Comparison of ENCODE assay signal across 28 cellular contexts in the genomic region with DNA sequence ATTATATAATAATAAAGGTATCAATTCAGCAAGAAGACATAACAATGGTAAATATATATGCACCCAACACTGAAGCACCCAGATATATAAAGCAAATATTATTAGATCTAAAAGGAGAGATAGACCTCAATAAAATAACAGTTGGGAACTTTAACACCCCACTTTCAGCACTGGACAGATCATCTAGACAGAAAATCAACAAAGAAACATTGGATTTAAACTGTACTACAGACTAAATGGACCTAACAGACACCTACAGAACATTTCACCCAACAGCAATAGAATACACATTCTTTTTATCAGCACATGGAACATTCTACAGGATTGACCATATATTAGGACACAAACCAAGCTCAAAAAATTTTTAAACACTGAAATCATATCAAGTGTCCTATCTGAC.
DNase-seq lines count a peak whose midpoint lies in the region; ATAC-seq, FAIRE-seq and TF ChIP-seq lines count a peak whose summit lies in the region.
"Had no signal": no experiment of that assay in that cellular context is flagged by ENCODE, and none has a peak within 500 bp of the region (broad histone marks: within the 10 kb centered on the region; RNA-seq: fewer than 3 reads in every experiment).

No MANE protein-coding gene starts in this region.

- no peaks in the 10 kb centered on the region for H3K79me2 ChIP-seq in HepG2 (ENCODE audit: insufficient read depth, low read length)

- H3K27me3 Mint-ChIP-seq in central memory CD8-positive, alpha-beta T cell = no peaks in the 10 kb centered on the region
- H3K27me3 Mint-ChIP-seq in activated T-helper 17 cell treated with anti-CD3 and anti-CD28 coated beads, Interleukin-2, amount 50 U/mL, for 72 hours = no peaks in the 10 kb centered on the region
- H3K27me3 Mint-ChIP-seq: CD4-positive, CD25-positive, alpha-beta regulatory T cell had no signal

- H3K9me3 ChIP-seq in HepG2 (ENCODE audit: low read length) (peaks cover 12% of the 10 kb centered on the region; the same call in 1 of the 2 replicates), right lobe of liver (peaks cover 0 to 5% (median 2%) of the 10 kb centered on the region in 4 donors), HEK293 (ENCODE audit: control insufficient read depth, insufficient read depth, low read depth, low read length) (no peaks in the 10 kb centered on the region)
- H3K9me3 ChIP-seq: BE2C had no signal

- TF ChIP-seq CTCF in HepG2 (CRISPR knock-in tag; IDR thresholded peaks at IDR 0.05) (no peak), right lobe of liver (IDR thresholded peaks at IDR 0.05) (no peak), HEK293 (tag by site-specific recombination; IDR thresholded peaks at IDR 0.05) (no peak)

- peaks cover 6% of the 10 kb centered on the region for H3K4me1 Mint-ChIP-seq in central memory CD8-positive, alpha-beta T cell
- H3K4me1 Mint-ChIP-seq in activated T-helper 17 cell treated with anti-CD3 and anti-CD28 coated beads, Interleukin-2, amount 50 U/mL, for 72 hours = peaks cover 4% of the 10 kb centered on the region
- H3K4me1 Mint-ChIP-seq: CD14-positive monocyte; CD4-positive, CD25-positive, alpha-beta regulatory T cell had no signal

- TF ChIP-seq RAD21 in HepG2 (CRISPR knock-in tag; IDR thresholded peaks at IDR 0.05) = no peak

- H3K4me3 Mint-ChIP-seq in central memory CD8-positive, alpha-beta T cell = peak overlapping the region; percentile 6
- H3K4me3 Mint-ChIP-seq in activated T-helper 17 cell treated with anti-CD3 and anti-CD28 coated beads, Interleukin-2, amount 50 U/mL, for 72 hours = no peak overlapping the region
- H3K4me3 Mint-ChIP-seq: CD14-positive monocyte; CD4-positive, alpha-beta memory T cell; CD4-positive, CD25-positive, alpha-beta regulatory T cell; CD8-positive, alpha-beta memory T cell had no signal

- H3K9me3 Mint-ChIP-seq in central memory CD8-positive, alpha-beta T cell = peaks cover 34% of the 10 kb centered on the region
- peaks cover 22% of the 10 kb centered on the region for H3K9me3 Mint-ChIP-seq in activated T-helper 17 cell treated with anti-CD3 and anti-CD28 coated beads, Interleukin-2, amount 50 U/mL, for 72 hours

- BruUV-seq in HepG2 (replicated peaks; lab: Mats Ljungman, UMichigan) = no TSS peak

- no peak for DNase-seq in HepG2 (ENCODE audit: low spot score)
- DNase-seq in right lobe of liver = no peak
- DNase-seq in central memory CD8-positive, alpha-beta T cell (ENCODE audit: low spot score in 2 of 2) = no peak
- DNase-seq: ACHN; BE2C; C1 segment of cervical spinal cord; CD4-positive, alpha-beta memory T cell; CD4-positive, CD25-positive, alpha-beta regulatory T cell; CD8-positive, alpha-beta memory T cell; COR-L47; DMS 273 treated with DMSO at 0.1 percent for 48 hours; DMS153; DMS53; DMS79; DND-41; EL; GDM1 had no signal

- TF ChIP-seq EP300 in HepG2 (IDR thresholded peaks at IDR 0.05; ENCODE audit: low read depth in 2 of 2, low read length in 2 of 2) (no peak), HepG2 (CRISPR knock-in tag; IDR thresholded peaks at IDR 0.05; ENCODE audit: borderline replicate concordance) (no peak)

- no peak overlapping the region for H3K27ac Mint-ChIP-seq in central memory CD8-positive, alpha-beta T cell (ENCODE audit: low read depth)
- H3K27ac Mint-ChIP-seq in activated T-helper 17 cell treated with anti-CD3 and anti-CD28 coated beads, Interleukin-2, amount 50 U/mL, for 72 hours = no peak overlapping the region
- H3K27ac Mint-ChIP-seq: CD4-positive, alpha-beta memory T cell; CD4-positive, CD25-positive, alpha-beta regulatory T cell; CD8-positive, alpha-beta memory T cell had no signal

- H3K27me3 ChIP-seq in HepG2 (ENCODE audit: control insufficient read depth in 1 of 2, insufficient read depth in 2 of 2, low read length in 2 of 2) = no peaks in the 10 kb centered on the region
- no peaks in the 10 kb centered on the region for H3K27me3 ChIP-seq in right lobe of liver
- H3K27me3 ChIP-seq: BE2C, BLaER1 had no signal

- in situ Hi-C loops in HepG2 (cut with HindIII; ENCODE audit: extremely low pct_ligation_motif_present, low pct_unique_long_range_greater_than_20kb) = no loop called here

- H3K36me3 Mint-ChIP-seq in central memory CD8-positive, alpha-beta T cell (ENCODE audit: insufficient read depth) = peaks cover 3% of the 10 kb centered on the region
- no peaks in the 10 kb centered on the region for H3K36me3 Mint-ChIP-seq in activated T-helper 17 cell treated with anti-CD3 and anti-CD28 coated beads, Interleukin-2, amount 50 U/mL, for 72 hours (ENCODE audit: low read depth)

- POLR2A ChIA-PET in HepG2 (lab: Yijun Ruan, JAX) = no interaction called here
- POLR2A ChIA-PET in HEK293 (lab: Yijun Ruan, JAX) = no interaction called here

- H3K36me3 ChIP-seq in HepG2 (replicated peaks in 1 of 2; ENCODE audit: control insufficient read depth in 1 of 2, insufficient read depth in 2 of 2, low read length in 2 of 2) (no peaks in the 10 kb centered on the region), right lobe of liver (no peaks in the 10 kb centered on the region), HEK293 (ENCODE audit: control insufficient read depth in 2 of 2, insufficient read depth in 1 of 2, low read length in 2 of 2) (peaks cover 0 to 20% of the 10 kb centered on the region in 2 experiments; a peak in 1 of 3 replicates)
- H3K36me3 ChIP-seq: BE2C, BLaER1 had no signal

- H3K9ac ChIP-seq in HepG2 (ENCODE audit: insufficient read depth, low read depth, low read length) = no peak overlapping the region
- H3K9ac ChIP-seq: BLaER1 had no signal

- H4K20me1 ChIP-seq in HepG2 (ENCODE audit: insufficient read depth, low read length) = no peaks in the 10 kb centered on the region
- H4K20me1 ChIP-seq: BLaER1 had no signal

- CTCF ChIA-PET in HepG2 (lab: Yijun Ruan, JAX; ENCODE audit: low intra/inter-chr PET ratio, low total read pairs) (no interaction called here), HEK293 (lab: Yijun Ruan, JAX) (interaction anchor here (2.7 kb wide), 1 partner anchor 11 kb away, joined by 13 read pairs; no protein-coding TSS in a partner anchor)

- no peak overlapping the region for H3K27ac ChIP-seq in HepG2 (ENCODE audit: extremely low read length, insufficient read depth, low read length)
- no peak overlapping the region for H3K27ac ChIP-seq in right lobe of liver
- no peak overlapping the region for H3K27ac ChIP-seq in HEK293 (ENCODE audit: extremely low read depth, low read depth, low read length)
- H3K27ac ChIP-seq: 22Rv1, BLaER1 had no signal

- no peak overlapping the region for H2AFZ ChIP-seq in HepG2 (ENCODE audit: low read length)

- ATAC-seq in HepG2 = no peak
- ATAC-seq in right lobe of liver = no peak
- ATAC-seq in central memory CD8-positive, alpha-beta T cell (replicated peaks; ENCODE audit: extremely low read depth, poor library complexity, severe bottlenecking) = no peak
- no peak for ATAC-seq in GM21528 (IDR thresholded peaks at IDR 0.05; ENCODE audit: low FRiP score, unreplicated experiment)
- no peak for ATAC-seq in activated T-helper 17 cell treated with anti-CD3 and anti-CD28 coated beads, Interleukin-2, amount 50 U/mL, for 72 hours (replicated peaks)
- ATAC-seq in GM21529 (IDR thresholded peaks at IDR 0.05; ENCODE audit: unreplicated experiment) = no peak
- ATAC-seq: GM12878 had no signal

- H3K4me2 ChIP-seq in HepG2 (ENCODE audit: low read depth, low read length) = no peak overlapping the region
- H3K4me2 ChIP-seq: BLaER1 had no signal

- no peak for FAIRE-seq in HepG2 (lab: Jason Lieb, UNC)
- FAIRE-seq: GM12878, GM12892, GM18507, GM19239 had no signal

- intact Hi-C loops in HepG2 (cut with micrococcal nuclease; ENCODE audit: unreplicated experiment) = no loop called here
- intact Hi-C loops in right lobe of liver (cut with DNase I) = no loop called here

- TF ChIP-seq POLR2A in HepG2 (IDR thresholded peaks at IDR 0.05; ENCODE audit: insufficient read depth in 1 of 2, low read depth in 2 of 2, low read length in 2 of 2) (no peak), right lobe of liver (IDR thresholded peaks at IDR 0.05) (no peak)

- peaks cover 12% of the 10 kb centered on the region for H3K4me1 ChIP-seq in HepG2 (ENCODE audit: insufficient read depth, low read length)
- no peaks in the 10 kb centered on the region for H3K4me1 ChIP-seq in right lobe of liver
- H3K4me1 ChIP-seq in HEK293 (ENCODE audit: control insufficient read depth, insufficient read depth, low read length) = no peaks in the 10 kb centered on the region
- H3K4me1 ChIP-seq: BE2C, BLaER1 had no signal

- H3K4me3 ChIP-seq in HepG2 (replicated peaks in 1 of 3; ENCODE audit: insufficient read depth in 1 of 3, low read depth in 2 of 3, low read length in 3 of 3) = no peak overlapping the region
- H3K4me3 ChIP-seq in right lobe of liver = no peak overlapping the region
- no peak overlapping the region for H3K4me3 ChIP-seq in HEK293 (ENCODE audit: low read depth, low read length)
- H3K4me3 ChIP-seq: BLaER1, GM12878 had no signal

TF ChIP-seq in HEK293, 187 proteins besides CTCF, POLR2A, EP300 and RAD21 (continues in another document):
- TF ChIP-seq, protein P1, sequence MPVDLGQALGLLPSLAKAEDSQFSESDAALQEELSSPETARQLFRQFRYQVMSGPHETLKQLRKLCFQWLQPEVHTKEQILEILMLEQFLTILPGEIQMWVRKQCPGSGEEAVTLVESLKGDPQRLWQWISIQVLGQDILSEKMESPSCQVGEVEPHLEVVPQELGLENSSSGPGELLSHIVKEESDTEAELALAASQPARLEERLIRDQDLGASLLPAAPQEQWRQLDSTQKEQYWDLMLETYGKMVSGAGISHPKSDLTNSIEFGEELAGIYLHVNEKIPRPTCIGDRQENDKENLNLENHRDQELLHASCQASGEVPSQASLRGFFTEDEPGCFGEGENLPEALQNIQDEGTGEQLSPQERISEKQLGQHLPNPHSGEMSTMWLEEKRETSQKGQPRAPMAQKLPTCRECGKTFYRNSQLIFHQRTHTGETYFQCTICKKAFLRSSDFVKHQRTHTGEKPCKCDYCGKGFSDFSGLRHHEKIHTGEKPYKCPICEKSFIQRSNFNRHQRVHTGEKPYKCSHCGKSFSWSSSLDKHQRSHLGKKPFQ (tag by site-specific recombination; IDR thresholded peaks at IDR 0.05) = no peak
- TF ChIP-seq ZNF423 (tag by site-specific recombination; IDR thresholded peaks at IDR 0.05) (no peak), ZNF211 (tag by site-specific recombination; IDR thresholded peaks at IDR 0.05; ENCODE audit: low read depth) (no peak)
